Comparison of ENCODE assay signal across 1 cellular context in genomic region chr5:6302684-6303083, GRCh38.
TF ChIP-seq lines count a peak whose summit lies in the region.

No MANE protein-coding gene starts in this region.

TF ChIP-seq in K562, 482 proteins besides CTCF, POLR2A, EP300 and RAD21:
- TF ChIP-seq ZNF133 (CRISPR knock-in tag; IDR thresholded peaks at IDR 0.05) (no peak), TCF15 (CRISPR knock-in tag; IDR thresholded peaks at IDR 0.05) (no peak), REST (CRISPR knock-in tag; IDR thresholded peaks at IDR 0.05; ENCODE audit: low read depth) (peak; percentile 90), TEAD4 (IDR thresholded peaks at IDR 0.05; ENCODE audit: low read length) (peak; percentile 39; the same call in 1 of the 2 replicates), TEAD4 (CRISPR knock-in tag; IDR thresholded peaks at IDR 0.05; ENCODE audit: borderline replicate concordance) (no peak), ATF6 (CRISPR knock-in tag; IDR thresholded peaks at IDR 0.05) (no peak), EHMT2 (IDR thresholded peaks at IDR 0.05) (peak; percentile 92), RBM15 (IDR thresholded peaks at IDR 0.05; ENCODE audit: insufficient read depth, low read length) (no peak), ZNF740 (CRISPR knock-in tag; IDR thresholded peaks at IDR 0.05) (peak; percentile 93), ZNF740 (tag; IDR thresholded peaks at IDR 0.05) (peak in 1 of 2 experiments; percentile 92; a peak in 2 of 4 replicates), MIER1 (IDR thresholded peaks at IDR 0.05; ENCODE audit: low read depth) (peak; percentile 89), TEAD2 (tag; IDR thresholded peaks at IDR 0.05) (peak; percentile 64; the same call in 1 of the 2 replicates)
